ENCODE assay signal across 1 cellular context in the genomic region with DNA sequence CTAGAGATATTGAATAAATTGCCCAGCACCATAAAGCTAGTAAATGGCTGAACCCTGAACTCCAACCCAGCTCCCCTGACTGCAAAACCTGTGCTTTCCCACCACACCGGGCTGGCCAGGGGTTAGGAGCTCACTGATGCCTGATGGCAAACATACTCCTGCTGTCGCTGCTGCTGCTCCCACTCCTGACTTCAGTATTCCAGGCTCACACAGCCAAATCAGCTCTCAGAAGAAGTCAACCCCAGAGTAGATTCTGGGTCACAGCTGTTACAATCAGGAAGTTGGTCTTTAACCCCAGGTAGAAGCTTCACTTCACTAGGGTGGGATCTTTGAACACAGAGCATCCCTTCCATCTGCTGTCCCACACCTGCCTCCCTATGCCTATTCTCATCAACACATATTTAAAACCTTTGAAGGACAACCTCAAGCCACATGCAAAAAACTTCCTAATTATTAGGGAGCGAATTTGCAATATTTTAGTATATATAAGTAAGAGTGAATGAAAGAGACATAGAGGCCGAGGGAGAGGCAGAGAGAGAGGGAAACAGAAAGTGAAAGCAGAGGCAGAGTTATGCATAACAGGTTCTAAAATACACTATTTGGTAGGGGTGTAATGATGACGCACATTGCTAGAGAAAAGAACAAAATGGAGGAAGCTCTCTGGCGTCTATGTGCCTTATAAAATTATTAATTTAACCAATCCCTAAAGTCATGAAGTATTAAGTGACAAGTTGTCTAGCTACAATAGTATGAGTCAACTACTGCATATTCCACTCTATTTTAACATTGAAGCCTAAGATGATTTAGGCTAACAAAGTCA.
TF ChIP-seq lines count a peak whose summit lies in the region.

No MANE protein-coding gene starts in this region.

TF ChIP-seq in SK-N-SH treated with all-trans-retinoic acid at 6 μM for 48 hours, 23 proteins besides CTCF, POLR2A, EP300 and RAD21 (continued from another document):
- TF ChIP-seq CSDC2 (CRISPR knock-in tag; IDR thresholded peaks at IDR 0.05) (no peak), ZNF565 (CRISPR knock-in tag; conservative IDR thresholded peaks at IDR 0.05; ENCODE audit: low read depth) (no peak), ZFP30 (CRISPR knock-in tag; IDR thresholded peaks at IDR 0.05) (no peak), RARB (CRISPR knock-in tag; IDR thresholded peaks at IDR 0.05) (no peak)
- TF ChIP-seq, protein P1, sequence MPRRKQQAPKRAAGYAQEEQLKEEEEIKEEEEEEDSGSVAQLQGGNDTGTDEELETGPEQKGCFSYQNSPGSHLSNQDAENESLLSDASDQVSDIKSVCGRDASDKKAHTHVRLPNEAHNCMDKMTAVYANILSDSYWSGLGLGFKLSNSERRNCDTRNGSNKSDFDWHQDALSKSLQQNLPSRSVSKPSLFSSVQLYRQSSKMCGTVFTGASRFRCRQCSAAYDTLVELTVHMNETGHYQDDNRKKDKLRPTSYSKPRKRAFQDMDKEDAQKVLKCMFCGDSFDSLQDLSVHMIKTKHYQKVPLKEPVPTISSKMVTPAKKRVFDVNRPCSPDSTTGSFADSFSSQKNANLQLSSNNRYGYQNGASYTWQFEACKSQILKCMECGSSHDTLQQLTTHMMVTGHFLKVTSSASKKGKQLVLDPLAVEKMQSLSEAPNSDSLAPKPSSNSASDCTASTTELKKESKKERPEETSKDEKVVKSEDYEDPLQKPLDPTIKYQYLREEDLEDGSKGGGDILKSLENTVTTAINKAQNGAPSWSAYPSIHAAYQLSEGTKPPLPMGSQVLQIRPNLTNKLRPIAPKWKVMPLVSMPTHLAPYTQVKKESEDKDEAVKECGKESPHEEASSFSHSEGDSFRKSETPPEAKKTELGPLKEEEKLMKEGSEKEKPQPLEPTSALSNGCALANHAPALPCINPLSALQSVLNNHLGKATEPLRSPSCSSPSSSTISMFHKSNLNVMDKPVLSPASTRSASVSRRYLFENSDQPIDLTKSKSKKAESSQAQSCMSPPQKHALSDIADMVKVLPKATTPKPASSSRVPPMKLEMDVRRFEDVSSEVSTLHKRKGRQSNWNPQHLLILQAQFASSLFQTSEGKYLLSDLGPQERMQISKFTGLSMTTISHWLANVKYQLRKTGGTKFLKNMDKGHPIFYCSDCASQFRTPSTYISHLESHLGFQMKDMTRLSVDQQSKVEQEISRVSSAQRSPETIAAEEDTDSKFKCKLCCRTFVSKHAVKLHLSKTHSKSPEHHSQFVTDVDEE (CRISPR knock-in tag; IDR thresholded peaks at IDR 0.05), result no peak
